In genomic region chr11:35136311-35136710, GRCh38 we compare ENCODE assay signal across 18 cellular contexts. TPM values are rescaled to one million over a fixed set of nuclear protein-coding genes. Genes with fewer than 3 reads are reported as not detected.
DNase-seq lines count a peak whose midpoint lies in the region; ATAC-seq, FAIRE-seq and TF ChIP-seq lines count a peak whose summit lies in the region.
"Had no signal": no experiment of that assay in that cellular context is flagged by ENCODE, and none has a peak within 500 bp of the region (broad histone marks: within the 10 kb centered on the region; RNA-seq: fewer than 3 reads in every experiment).

No MANE protein-coding gene starts in this region.

- no peak overlapping the region for H2AK9ac ChIP-seq in IMR-90 (replicated peaks; ENCODE audit: low read depth, low read length, poor library complexity)

- no peak overlapping the region for H3K4me2 ChIP-seq in IMR-90 (ENCODE audit: low read depth, low read length)
- H3K4me2 ChIP-seq in K562 (ENCODE audit: insufficient read depth, low read length) = no peak overlapping the region

- H4K5ac ChIP-seq in IMR-90 (ENCODE audit: low read depth, low read length) = no peak overlapping the region

- TF ChIP-seq POLR2A in IMR-90 (IDR thresholded peaks at IDR 0.05; ENCODE audit: low read depth, low read length) = no peak
- no peak for TF ChIP-seq POLR2A in K562 (conservative IDR thresholded peaks at IDR 0.05)
- no peak for TF ChIP-seq POLR2A in thyroid gland (IDR thresholded peaks at IDR 0.05)

- H3K23ac ChIP-seq in IMR-90 (ENCODE audit: low read depth, low read length) = peak overlapping the region; percentile 4; the same call in 1 of the 2 replicates

- no peak for ATAC-seq in IMR-90 (ENCODE audit: low read depth)
- no peak for ATAC-seq in K562
- ATAC-seq: HepG2 had no signal

- H3K56ac ChIP-seq in IMR-90 (ENCODE audit: extremely low read depth, insufficient read depth, low read length) = no peak overlapping the region

- no peak for DNase-seq in IMR-90
- no peak for DNase-seq in K562 (ENCODE audit: extremely low read depth in 1 of 4, low spot score in 3 of 4)
- DNase-seq in thyroid gland = peak; percentile 84 to 86
- DNase-seq in colonic mucosa = no peak
- no peak for DNase-seq in middle frontal gyrus (ENCODE audit: extremely low spot score, low spot score)
- no peak for DNase-seq in NCI-H748 (lab: John Stamatoyannopoulos, UW; ENCODE audit: unreplicated experiment)
- DNase-seq: ACHN; BE2C; Caco-2; CD4-positive, alpha-beta T cell; DMS153; DMS79; GDM1; H9 had no signal

- no peak overlapping the region for H2AK5ac ChIP-seq in IMR-90 (ENCODE audit: low read depth, low read length)

- no peak overlapping the region for H3K4ac ChIP-seq in IMR-90 (ENCODE audit: low read depth, low read length)

- dilution Hi-C loops in IMR-90 (cut with HindIII; ENCODE audit: low sequenced_read_pairs, unreplicated experiment) = no loop called here

- TF ChIP-seq EP300 in K562 (IDR thresholded peaks at IDR 0.05; ENCODE audit: low read length) = no peak

- H3K14ac ChIP-seq in IMR-90 (replicated peaks; ENCODE audit: low read depth, low read length) = no peak overlapping the region

- H2AFZ ChIP-seq in IMR-90 (replicated peaks; ENCODE audit: low read length, poor library complexity) = no peak overlapping the region
- no peak overlapping the region for H2AFZ ChIP-seq in K562 (ENCODE audit: low read depth, low read length)

- TF ChIP-seq CTCF in IMR-90 (conservative IDR thresholded peaks at IDR 0.05; ENCODE audit: low read depth, low read length) = no peak
- TF ChIP-seq CTCF in K562 (IDR thresholded peaks at IDR 0.05 in 2 of 3, conservative IDR thresholded peaks at IDR 0.05 in 1 of 3; ENCODE audit: insufficient read depth in 2 of 3, low read depth in 1 of 3, low read length in 3 of 3) = no peak
- TF ChIP-seq CTCF in thyroid gland (IDR thresholded peaks at IDR 0.05) = no peak
- TF ChIP-seq CTCF in colonic mucosa (IDR thresholded peaks at IDR 0.05) = no peak

- H3K9me1 ChIP-seq in IMR-90 (ENCODE audit: insufficient read depth, low read length) (peaks cover 8% of the 10 kb centered on the region; the same call in 1 of the 2 replicates), K562 (ENCODE audit: control insufficient read depth, insufficient read depth, low read length) (no peaks in the 10 kb centered on the region)

- BruUV-seq in IMR-90 (replicated peaks; lab: Mats Ljungman, UMichigan) (no TSS peak), K562 (replicated peaks; lab: Mats Ljungman, UMichigan) (no TSS peak)

- no peak overlapping the region for H4K91ac ChIP-seq in IMR-90 (ENCODE audit: insufficient read depth, low read depth, low read length)

- no peaks in the 10 kb centered on the region for H3K79me2 ChIP-seq in K562 (ENCODE audit: control insufficient read depth, insufficient read depth, low read length)

- no CpG with 5 or more reads among the region's 5 CpGs for WGBS in IMR-90 (ENCODE audit: extremely low coverage in 2 of 2, insufficient read length in 1 of 2), 2 experiments
- 2% methylated on average over 5 of the region's 5 CpGs for WGBS in K562 (ENCODE audit: insufficient coverage, low coverage, missing lambda C conversion rate)
- WGBS in thyroid gland, 2 donors = 28 to 50% methylated on average over 5 of the region's 5 CpGs

- FAIRE-seq in K562 (lab: Jason Lieb, UNC) = no peak
- FAIRE-seq: A204.1, H1, HepG2 had no signal

- no peaks in the 10 kb centered on the region for H3K27me3 ChIP-seq in IMR-90 (ENCODE audit: control insufficient read depth, insufficient read depth, low read length)
- H3K27me3 ChIP-seq in K562 (ENCODE audit: control insufficient read depth in 2 of 2, insufficient read depth in 2 of 2, low read length in 2 of 2) = peaks cover 21 to 22% of the 10 kb centered on the region in 2 experiments
- no peaks in the 10 kb centered on the region for H3K27me3 ChIP-seq in thyroid gland
- no peaks in the 10 kb centered on the region for H3K27me3 ChIP-seq in colonic mucosa
- H3K27me3 ChIP-seq: BE2C had no signal

- H3K9me3 ChIP-seq in IMR-90 (ENCODE audit: control insufficient read depth, insufficient read depth, low read length) (no peaks in the 10 kb centered on the region), K562 (replicated peaks; ENCODE audit: control insufficient read depth, insufficient read depth, low read depth, low read length) (no peaks in the 10 kb centered on the region), thyroid gland (no peaks in the 10 kb centered on the region), colonic mucosa (no peaks in the 10 kb centered on the region)
- H3K9me3 ChIP-seq: BE2C, Caco-2 had no signal

- in situ Hi-C loops in IMR-90 (cut with MboI; ENCODE audit: low sequenced_read_pairs) = no loop called here
- in situ Hi-C loops in K562 (cut with MboI) = no loop called here

- H2BK15ac ChIP-seq in IMR-90 (ENCODE audit: low read depth, low read length) = no peak overlapping the region

- no peak overlapping the region for H3K18ac ChIP-seq in IMR-90 (ENCODE audit: low read depth, low read length)

- no peak overlapping the region for H3K9ac ChIP-seq in IMR-90 (ENCODE audit: low read depth, low read length)
- H3K9ac ChIP-seq in K562 (ENCODE audit: insufficient read depth in 1 of 2, low read depth in 2 of 2, low read length in 2 of 2) = no peak overlapping the region
- H3K9ac ChIP-seq in colonic mucosa (ENCODE audit: low read depth in 2 of 2, low read length in 2 of 2) = no peak overlapping the region

- H2BK5ac ChIP-seq in IMR-90 (ENCODE audit: low read depth, low read length, poor library complexity, severe bottlenecking) = no peak overlapping the region

- no peak for TF ChIP-seq RAD21 in IMR-90 (IDR thresholded peaks at IDR 0.05; ENCODE audit: low read length)
- no peak for TF ChIP-seq RAD21 in K562 (CRISPR knock-in tag; conservative IDR thresholded peaks at IDR 0.05 in 1 of 2, IDR thresholded peaks at IDR 0.05 in 1 of 2)

- peaks cover 5% of the 10 kb centered on the region; the same call in 1 of the 2 replicates for H3K36me3 ChIP-seq in IMR-90 (ENCODE audit: control insufficient read depth, insufficient read depth, low read length)
- H3K36me3 ChIP-seq in K562 (ENCODE audit: control insufficient read depth, insufficient read depth, low read length) = no peaks in the 10 kb centered on the region
- no peaks in the 10 kb centered on the region for H3K36me3 ChIP-seq in thyroid gland
- no peaks in the 10 kb centered on the region for H3K36me3 ChIP-seq in colonic mucosa
- H3K36me3 ChIP-seq: BE2C had no signal

- POLR2A ChIA-PET in IMR-90 (lab: Charles Lee; ENCODE audit: unreplicated experiment) = no interaction called here
- POLR2A ChIA-PET in K562 (lab: Yijun Ruan, JAX) = no interaction called here

- intact Hi-C loops in IMR-90 (cut with micrococcal nuclease) (no loop called here), K562 (cut with micrococcal nuclease) (no loop called here), thyroid gland (cut with DNase I) (loop anchor here (10.0 kb wide), 1 partner anchor 98 kb away; no protein-coding TSS in a partner anchor), colonic mucosa (cut with DNase I) (no loop called here)

- no peak overlapping the region for H4K8ac ChIP-seq in IMR-90 (ENCODE audit: low read depth in 2 of 2, low read length in 2 of 2)

- H3K79me1 ChIP-seq in IMR-90 (ENCODE audit: low read depth in 1 of 2, low read length in 2 of 2) = peaks cover 4 to 26% of the 10 kb centered on the region in 2 experiments; a peak in 3 of 4 replicates

- H3K27ac ChIP-seq in IMR-90 (ENCODE audit: insufficient read depth, low read length) (no peak overlapping the region), K562 (ENCODE audit: extremely low read depth, low read depth, low read length) (no peak overlapping the region), thyroid gland (peak overlapping the region; percentile 24 to 67 (median 56)), colonic mucosa (no peak overlapping the region)
- H3K27ac ChIP-seq: C4-2B had no signal

- H3K4me3 ChIP-seq in IMR-90 (ENCODE audit: insufficient read depth, low read depth, low read length) = no peak overlapping the region
- no peak overlapping the region for H3K4me3 ChIP-seq in K562
- no peak overlapping the region for H3K4me3 ChIP-seq in thyroid gland (replicated peaks in 1 of 3)
- H3K4me3 ChIP-seq in colonic mucosa = no peak overlapping the region

- CTCF ChIA-PET in IMR-90 (lab: Yijun Ruan, JAX) = interaction anchor here (1.1 kb wide), 1 partner anchor 107 kb away, joined by 3 read pairs; no protein-coding TSS in a partner anchor
- CTCF ChIA-PET in K562 (lab: Yijun Ruan, JAX; ENCODE audit: low intra/inter-chr PET ratio) = no interaction called here

- H2BK120ac ChIP-seq in IMR-90 (ENCODE audit: low read depth, low read length) = no peak overlapping the region

- H4K20me1 ChIP-seq in IMR-90 (ENCODE audit: insufficient read depth, low read length) (peaks cover 20% of the 10 kb centered on the region), K562 (replicated peaks; ENCODE audit: control insufficient read depth, insufficient read depth, low read length) (no peaks in the 10 kb centered on the region)

- peaks cover 7% of the 10 kb centered on the region for H3K4me1 ChIP-seq in IMR-90 (ENCODE audit: control insufficient read depth, insufficient read depth, low read length)
- H3K4me1 ChIP-seq in K562 (replicated peaks in 1 of 2; ENCODE audit: control insufficient read depth in 2 of 2, insufficient read depth in 2 of 2, low read length in 2 of 2) = peaks cover 0 to 13% of the 10 kb centered on the region in 2 experiments; a peak in 2 of 5 replicates
- H3K4me1 ChIP-seq in thyroid gland = peaks cover 25 to 28% of the 10 kb centered on the region in 2 donors
- H3K4me1 ChIP-seq in colonic mucosa = no peaks in the 10 kb centered on the region
- H3K4me1 ChIP-seq: BE2C had no signal

- no peak overlapping the region for H2BK20ac ChIP-seq in IMR-90 (ENCODE audit: low read depth, low read length)

RNA-seq across cellular contexts. Expression of gene CD44, which starts 2.7 kb away (rescaled TPM):
- total RNA-seq in IMR-90 (2012; rRNA removed) (341 and 357 TPM in 2 replicates), K562 (2014; rRNA removed) (2.3 and 2.6 TPM in 2 replicates), K562 (2014; rRNA removed; fragmentation: Illumina TruSeq; extraction: Trizol) (3.0 and 5.2 TPM in 2 replicates), K562 (2015; rRNA removed; fragmentation: Illumina TruSeq; extraction: Trizol) (2.6 and 3.2 TPM in 2 replicates), K562 (2021) (9.5 and 11.1 TPM in 2 replicates), thyroid gland (100 to 1,000 TPM; 164 to 302 (median 189) TPM), colonic mucosa (100 to 1,000 TPM; 152 to 171 TPM)
- polyA plus RNA-seq in IMR-90 (2012; rRNA removed) (947 and 1,094 TPM in 2 replicates), K562 (2011; rRNA removed) (13.9 and 47.0 TPM in 2 replicates), K562 (2014; fragmentation: Illumina TruSeq; extraction: Trizol) (7.7 TPM in 2 replicates), K562 (2014; fragmentation: Nextera tagmentation; extraction: Ambion mirVana) (1 to 10 TPM; 1.2 to 1.8 TPM), K562 (2014; rRNA removed) (2.5 and 5.0 TPM in 2 replicates)
- 502 and 1,091 TPM in 2 replicates for polyA plus RNA-seq in IMR-90 (2012; cell fraction: cytosol; rRNA removed)
- 461 and 652 TPM in 2 replicates for polyA plus RNA-seq in IMR-90 (2012; cell fraction: nucleus; rRNA removed; ENCODE audit: low replicate concordance)
- total RNA-seq in K562 (2011; cell fraction: chromatin; rRNA removed; ENCODE audit: low replicate concordance) = 7.9 and 17.7 TPM in 2 replicates
- total RNA-seq in K562 (2011; cell fraction: nucleolus; rRNA removed) = 7.2 and 18.2 TPM in 2 replicates
- 10.5 and 17.1 TPM in 2 replicates for total RNA-seq in K562 (2011; cell fraction: nucleoplasm; rRNA removed)
- polyA plus RNA-seq in K562 (2011; cell fraction: cytosol; rRNA removed) = 23.2 and 51.1 TPM in 2 replicates
- polyA plus RNA-seq in K562 (2011; cell fraction: nucleus; rRNA removed) = 19.8 and 40.4 TPM in 2 replicates
- 8.0 and 8.3 TPM in 2 replicates for polyA plus RNA-seq in K562 (2012)
- polyA minus RNA-seq in K562 (2011; rRNA and poly(A)+ RNA removed) = 26.3 and 51.8 TPM in 2 replicates
- 10.5 and 22.8 TPM in 2 replicates for polyA minus RNA-seq in K562 (2011; cell fraction: cytosol; rRNA and poly(A)+ RNA removed)
- polyA minus RNA-seq in K562 (2011; cell fraction: nucleus; rRNA and poly(A)+ RNA removed) = 14.8 and 35.9 TPM in 2 replicates

Comparison
In these comparisons a context has a peak if more than half of its experiments do, and no peak if none do; other contexts are left out.
1. DNase-seq: peak in thyroid gland (2 of 2); none in IMR-90 (single experiment), K562 (0 of 4), colonic mucosa (single experiment), middle frontal gyrus (single experiment) and NCI-H748 (single experiment).
2. H3K27ac ChIP-seq: peak in thyroid gland (3 of 3); none in IMR-90 (single experiment), K562 (single experiment) and colonic mucosa (single experiment).
3. RNA of gene CD44, which starts 2.7 kb away (total RNA-seq): 341 to 357 TPM in IMR-90, 164 to 302 TPM in thyroid gland and 152 to 171 TPM in colonic mucosa; 2.3 to 18.2 TPM in K562; every median in the first group is over 4 times any median in the second.